Comparison of ENCODE assay signal across 24 cellular contexts in the genomic region with DNA sequence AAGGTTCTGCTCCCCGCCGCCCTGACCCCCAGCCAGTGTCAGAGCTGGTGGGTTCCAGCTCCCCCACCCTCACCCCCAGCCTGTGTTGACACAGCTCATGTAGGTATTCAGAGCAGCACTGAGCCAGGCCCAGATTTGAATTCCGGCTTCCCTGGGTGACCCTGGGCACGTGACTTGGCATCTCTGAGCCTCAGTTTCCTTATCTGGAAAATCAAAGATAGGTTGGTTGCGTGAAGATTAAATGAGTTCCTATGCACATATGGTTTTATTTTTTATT. TPM values are rescaled to one million over a fixed set of nuclear protein-coding genes. Genes with fewer than 3 reads are reported as not detected.
DNase-seq lines count a peak whose midpoint lies in the region; ATAC-seq and TF ChIP-seq lines count a peak whose summit lies in the region.
"Had no signal": no experiment of that assay in that cellular context is flagged by ENCODE, and none has a peak within 500 bp of the region (broad histone marks: within the 10 kb centered on the region; RNA-seq: fewer than 3 reads in every experiment).

No MANE protein-coding gene starts in this region.

- no peaks in the 10 kb centered on the region for H3K4me1 Mint-ChIP-seq in GM23338
- H3K4me1 Mint-ChIP-seq: CD14-positive monocyte; CD4-positive, CD25-positive, alpha-beta regulatory T cell; CD8-positive, alpha-beta memory T cell had no signal

- no peaks in the 10 kb centered on the region for H3K79me2 ChIP-seq in GM23338 (replicated peaks; ENCODE audit: insufficient read depth)

- WGBS in heart right ventricle, 2 donors: 93% methylated on average over 5 of the region's 5 CpGs
- WGBS in lower leg skin, 2 donors: 84 to 88% methylated on average over 5 of the region's 5 CpGs

- TF ChIP-seq CTCF in heart right ventricle (IDR thresholded peaks at IDR 0.05) (no peak), GM23338 (conservative IDR thresholded peaks at IDR 0.05; ENCODE audit: low read depth in 2 of 2) (no peak), WERI-Rb-1 (IDR thresholded peaks at IDR 0.05; ENCODE audit: low read depth, low read length) (no peak), foreskin keratinocyte (conservative IDR thresholded peaks at IDR 0.05) (no peak), lower leg skin (IDR thresholded peaks at IDR 0.05) (no peak)

- H3F3A ChIP-seq in GM23338 (replicated peaks; ENCODE audit: low read depth): no peaks in the 10 kb centered on the region

- 0 out of 2 replicates have a peak overlapping the region, but pooled peaks have one; percentile 44 for H3K27ac Mint-ChIP-seq in GM23338
- H3K27ac Mint-ChIP-seq: CD14-positive monocyte; CD4-positive, alpha-beta memory T cell; CD4-positive, CD25-positive, alpha-beta regulatory T cell had no signal

- TF ChIP-seq POLR2A in lower leg skin (IDR thresholded peaks at IDR 0.05): no peak

- peak; percentile 13 for DNase-seq in Right ventricle myocardium superior
- DNase-seq in heart right ventricle: no peak
- no peak for DNase-seq in GM23338 (ENCODE audit: low spot score)
- DNase-seq in WERI-Rb-1: no peak
- no peak for DNase-seq in foreskin keratinocyte
- no peak for DNase-seq in lower leg skin (ENCODE audit: low spot score in 2 of 2)
- DNase-seq: 8988T; ACHN; C1 segment of cervical spinal cord; CD4-positive, alpha-beta memory T cell; CD4-positive, CD25-positive, alpha-beta regulatory T cell; CD8-positive, alpha-beta memory T cell; COR-L47; DMS 273 treated with DMSO at 0.1 percent for 48 hours; DMS153; DMS53; DMS79; DND-41; EL; GDM1 had no signal

- H3K36me3 ChIP-seq in heart right ventricle: peaks cover 0 to 19% (median 0%) of the 10 kb centered on the region in 9 donors
- no peaks in the 10 kb centered on the region for H3K36me3 ChIP-seq in GM23338 (ENCODE audit: insufficient read depth)
- H3K36me3 ChIP-seq in WERI-Rb-1: no peaks in the 10 kb centered on the region
- H3K36me3 ChIP-seq: BE2C, BLaER1 had no signal

- H3K36me3 Mint-ChIP-seq in GM23338 (ENCODE audit: low read depth): peaks cover 17% of the 10 kb centered on the region
- H3K36me3 Mint-ChIP-seq: CD14-positive monocyte; CD4-positive, alpha-beta memory T cell; CD4-positive, CD25-positive, alpha-beta regulatory T cell; CD8-positive, alpha-beta memory T cell had no signal

- no peaks in the 10 kb centered on the region for H3K27me3 ChIP-seq in heart right ventricle
- H3K27me3 ChIP-seq in GM23338 (ENCODE audit: insufficient read depth): no peaks in the 10 kb centered on the region
- H3K27me3 ChIP-seq in WERI-Rb-1 (ENCODE audit: insufficient read depth, low read depth, severe bottlenecking): no peaks in the 10 kb centered on the region
- peaks cover 21% of the 10 kb centered on the region for H3K27me3 ChIP-seq in foreskin keratinocyte
- H3K27me3 ChIP-seq: BE2C, BLaER1 had no signal

- H3K9me3 ChIP-seq in heart right ventricle (no peaks in the 10 kb centered on the region), WERI-Rb-1 (ENCODE audit: severe bottlenecking) (no peaks in the 10 kb centered on the region)
- H3K9me3 ChIP-seq: BE2C, BLaER1 had no signal

- H3K9me3 Mint-ChIP-seq in GM23338: no peaks in the 10 kb centered on the region
- H3K9me3 Mint-ChIP-seq: CD4-positive, alpha-beta memory T cell; CD4-positive, CD25-positive, alpha-beta regulatory T cell; CD8-positive, alpha-beta memory T cell had no signal

- H3K9me2 ChIP-seq in GM23338 (ENCODE audit: insufficient read depth): no peaks in the 10 kb centered on the region

- H3K4me1 ChIP-seq in heart right ventricle (peaks cover 0 to 30% (median 0%) of the 10 kb centered on the region in 9 donors), GM23338 (ENCODE audit: insufficient read depth) (no peaks in the 10 kb centered on the region), foreskin keratinocyte (no peaks in the 10 kb centered on the region)

- H3K27ac ChIP-seq in heart right ventricle (no peak overlapping the region), GM23338 (ENCODE audit: low read depth) (no peak overlapping the region), WERI-Rb-1 (peak overlapping the region; percentile 32), foreskin keratinocyte (no peak overlapping the region)
- H3K27ac ChIP-seq: BLaER1 had no signal

- H3K4me3 ChIP-seq in heart right ventricle: no peak overlapping the region
- H3K4me3 ChIP-seq in GM23338: no peak overlapping the region
- H3K4me3 ChIP-seq in WERI-Rb-1 (ENCODE audit: low read depth, low read length): no peak overlapping the region
- H3K4me3 ChIP-seq in lower leg skin (ENCODE audit: low read depth, poor library complexity, severe bottlenecking): no peak overlapping the region
- H3K4me3 ChIP-seq: BLaER1, GM12878 had no signal

- no peak overlapping the region for H2AFZ ChIP-seq in GM23338

- no peak overlapping the region for H3K4me3 Mint-ChIP-seq in GM23338
- H3K4me3 Mint-ChIP-seq: CD14-positive monocyte; CD4-positive, alpha-beta memory T cell; CD4-positive, CD25-positive, alpha-beta regulatory T cell; CD8-positive, alpha-beta memory T cell had no signal

- H3K27me3 Mint-ChIP-seq in GM23338 (ENCODE audit: insufficient read depth, low read depth, poor library complexity): peaks cover 5% of the 10 kb centered on the region

- intact Hi-C loops in Right ventricle myocardium superior (cut with DNase I) (no loop called here), heart right ventricle (cut with DNase I) (no loop called here), lower leg skin (cut with DNase I; ENCODE audit: low total_unique reads) (no loop called here)

- no peak overlapping the region for H3K4me2 ChIP-seq in GM23338
- H3K4me2 ChIP-seq: BLaER1 had no signal

- ATAC-seq in Right ventricle myocardium superior (ENCODE audit: poor library complexity) (no peak), heart right ventricle (no peak), GM23338 (no peak), foreskin keratinocyte (no peak)
- ATAC-seq: GM12878 had no signal

- no peaks in the 10 kb centered on the region for H4K20me1 ChIP-seq in GM23338 (replicated peaks; ENCODE audit: insufficient read depth)
- H4K20me1 ChIP-seq: BLaER1 had no signal

TF ChIP-seq in GM23338, 12 proteins besides CTCF, POLR2A, EP300 and RAD21 (continues in another document):
- no peak for TF ChIP-seq NANOG (IDR thresholded peaks at IDR 0.05; ENCODE audit: borderline replicate concordance)
- TF ChIP-seq, protein P1, sequence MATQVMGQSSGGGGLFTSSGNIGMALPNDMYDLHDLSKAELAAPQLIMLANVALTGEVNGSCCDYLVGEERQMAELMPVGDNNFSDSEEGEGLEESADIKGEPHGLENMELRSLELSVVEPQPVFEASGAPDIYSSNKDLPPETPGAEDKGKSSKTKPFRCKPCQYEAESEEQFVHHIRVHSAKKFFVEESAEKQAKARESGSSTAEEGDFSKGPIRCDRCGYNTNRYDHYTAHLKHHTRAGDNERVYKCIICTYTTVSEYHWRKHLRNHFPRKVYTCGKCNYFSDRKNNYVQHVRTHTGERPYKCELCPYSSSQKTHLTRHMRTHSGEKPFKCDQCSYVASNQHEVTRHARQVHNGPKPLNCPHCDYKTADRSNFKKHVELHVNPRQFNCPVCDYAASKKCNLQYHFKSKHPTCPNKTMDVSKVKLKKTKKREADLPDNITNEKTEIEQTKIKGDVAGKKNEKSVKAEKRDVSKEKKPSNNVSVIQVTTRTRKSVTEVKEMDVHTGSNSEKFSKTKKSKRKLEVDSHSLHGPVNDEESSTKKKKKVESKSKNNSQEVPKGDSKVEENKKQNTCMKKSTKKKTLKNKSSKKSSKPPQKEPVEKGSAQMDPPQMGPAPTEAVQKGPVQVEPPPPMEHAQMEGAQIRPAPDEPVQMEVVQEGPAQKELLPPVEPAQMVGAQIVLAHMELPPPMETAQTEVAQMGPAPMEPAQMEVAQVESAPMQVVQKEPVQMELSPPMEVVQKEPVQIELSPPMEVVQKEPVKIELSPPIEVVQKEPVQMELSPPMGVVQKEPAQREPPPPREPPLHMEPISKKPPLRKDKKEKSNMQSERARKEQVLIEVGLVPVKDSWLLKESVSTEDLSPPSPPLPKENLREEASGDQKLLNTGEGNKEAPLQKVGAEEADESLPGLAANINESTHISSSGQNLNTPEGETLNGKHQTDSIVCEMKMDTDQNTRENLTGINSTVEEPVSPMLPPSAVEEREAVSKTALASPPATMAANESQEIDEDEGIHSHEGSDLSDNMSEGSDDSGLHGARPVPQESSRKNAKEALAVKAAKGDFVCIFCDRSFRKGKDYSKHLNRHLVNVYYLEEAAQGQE (IDR thresholded peaks at IDR 0.05; ENCODE audit: unreplicated experiment): no peak

RNA-seq across cellular contexts. Expression of gene HMCN2, which starts 42.0 kb away (rescaled TPM):
- 5.2 TPM for total RNA-seq in Right ventricle myocardium superior
- 1 to 10 TPM; 2.6 to 6.1 (median 4.9) TPM for total RNA-seq in heart right ventricle
- 10 to 100 TPM in 1 of 2 donors, 1 to 10 TPM in 1; 6.2 to 10.2 TPM for polyA plus RNA-seq in heart right ventricle
- 2.6 and 4.7 TPM in 2 replicates for total RNA-seq in GM23338 (2014; rRNA removed; shearing (Covaris generic))
- 1.3 and 2.1 TPM in 2 replicates for polyA plus RNA-seq in GM23338 (2016; fragmentation: Nextera tagmentation; extraction: Ambion mirVana)
- total RNA-seq in foreskin keratinocyte: not detected in 2 replicates
- not detected in 2 replicates for polyA plus RNA-seq in foreskin keratinocyte
- total RNA-seq in lower leg skin: 1 to 10 TPM; 1.9 to 4.3 (median 3.0) TPM
- total RNA-seq: CD4-positive, alpha-beta memory T cell; CD4-positive, CD25-positive, alpha-beta regulatory T cell; CD8-positive, alpha-beta memory T cell; GM12878 had no signal
- polyA plus RNA-seq: CD14-positive monocyte; CD4-positive, alpha-beta memory T cell; CD4-positive, CD25-positive, alpha-beta regulatory T cell; CD8-positive, alpha-beta memory T cell had no signal
